Comparison of ENCODE assay signal across 2 cellular contexts in genomic region chr1:182110635-182111034, GRCh38.
TF ChIP-seq lines count a peak whose summit lies in the region.

No MANE protein-coding gene starts in this region.

TF ChIP-seq in Ishikawa, 13 proteins besides CTCF, POLR2A, EP300 and RAD21 (continued from another document):
- TF ChIP-seq TAF1 (IDR thresholded peaks at IDR 0.05; ENCODE audit: low read depth), result no peak

TF ChIP-seq in WTC11, 78 proteins besides CTCF, POLR2A, EP300 and RAD21 (continued from another document):
- TF ChIP-seq HMGA2 (CRISPR knock-in tag; IDR thresholded peaks at IDR 0.05), result no peak
- TF ChIP-seq, protein P1, sequence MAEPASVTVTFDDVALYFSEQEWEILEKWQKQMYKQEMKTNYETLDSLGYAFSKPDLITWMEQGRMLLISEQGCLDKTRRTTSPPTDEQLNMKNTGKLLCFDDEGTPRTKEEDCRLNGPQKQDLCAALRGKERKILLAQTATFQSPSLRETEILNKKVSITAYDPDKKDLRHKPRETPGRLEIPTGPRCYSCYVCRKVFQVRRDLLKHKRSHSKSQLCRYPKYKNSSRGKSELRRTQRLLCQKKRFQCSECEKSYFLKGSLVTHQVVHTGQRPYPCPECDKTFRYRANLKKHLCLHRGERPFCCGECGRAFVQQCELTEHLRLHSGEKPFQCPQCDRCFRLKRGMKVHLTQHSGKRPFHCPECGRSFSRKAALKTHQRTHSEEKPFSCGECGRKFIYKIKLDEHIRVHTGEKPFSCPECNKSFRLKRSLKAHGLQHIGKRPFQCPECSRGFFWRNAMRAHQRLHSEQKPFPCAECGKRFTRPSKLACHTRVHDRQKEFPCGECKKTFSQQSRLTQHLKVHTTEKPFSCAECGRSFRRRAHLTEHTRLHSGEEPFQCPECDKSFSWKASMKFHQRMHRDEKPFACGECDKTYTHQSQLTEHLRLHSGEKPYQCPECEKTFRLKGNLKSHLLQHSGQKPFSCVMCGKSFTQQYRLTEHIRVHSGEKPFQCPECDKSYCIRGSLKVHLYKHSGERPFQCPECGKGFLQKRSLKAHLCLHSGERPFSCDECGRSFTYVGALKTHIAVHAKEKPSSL (CRISPR knock-in tag; conservative IDR thresholded peaks at IDR 0.05), result no peak
- TF ChIP-seq PRDM15 (CRISPR knock-in tag; IDR thresholded peaks at IDR 0.05), result no peak
- TF ChIP-seq, protein P2, sequence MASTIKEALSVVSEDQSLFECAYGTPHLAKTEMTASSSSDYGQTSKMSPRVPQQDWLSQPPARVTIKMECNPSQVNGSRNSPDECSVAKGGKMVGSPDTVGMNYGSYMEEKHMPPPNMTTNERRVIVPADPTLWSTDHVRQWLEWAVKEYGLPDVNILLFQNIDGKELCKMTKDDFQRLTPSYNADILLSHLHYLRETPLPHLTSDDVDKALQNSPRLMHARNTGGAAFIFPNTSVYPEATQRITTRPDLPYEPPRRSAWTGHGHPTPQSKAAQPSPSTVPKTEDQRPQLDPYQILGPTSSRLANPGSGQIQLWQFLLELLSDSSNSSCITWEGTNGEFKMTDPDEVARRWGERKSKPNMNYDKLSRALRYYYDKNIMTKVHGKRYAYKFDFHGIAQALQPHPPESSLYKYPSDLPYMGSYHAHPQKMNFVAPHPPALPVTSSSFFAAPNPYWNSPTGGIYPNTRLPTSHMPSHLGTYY (CRISPR knock-in tag; IDR thresholded peaks at IDR 0.05), result no peak
- TF ChIP-seq JAZF1 (CRISPR knock-in tag; IDR thresholded peaks at IDR 0.05), result no peak
- no peak for TF ChIP-seq CREM (CRISPR knock-in tag; IDR thresholded peaks at IDR 0.05)
- TF ChIP-seq, protein P3, sequence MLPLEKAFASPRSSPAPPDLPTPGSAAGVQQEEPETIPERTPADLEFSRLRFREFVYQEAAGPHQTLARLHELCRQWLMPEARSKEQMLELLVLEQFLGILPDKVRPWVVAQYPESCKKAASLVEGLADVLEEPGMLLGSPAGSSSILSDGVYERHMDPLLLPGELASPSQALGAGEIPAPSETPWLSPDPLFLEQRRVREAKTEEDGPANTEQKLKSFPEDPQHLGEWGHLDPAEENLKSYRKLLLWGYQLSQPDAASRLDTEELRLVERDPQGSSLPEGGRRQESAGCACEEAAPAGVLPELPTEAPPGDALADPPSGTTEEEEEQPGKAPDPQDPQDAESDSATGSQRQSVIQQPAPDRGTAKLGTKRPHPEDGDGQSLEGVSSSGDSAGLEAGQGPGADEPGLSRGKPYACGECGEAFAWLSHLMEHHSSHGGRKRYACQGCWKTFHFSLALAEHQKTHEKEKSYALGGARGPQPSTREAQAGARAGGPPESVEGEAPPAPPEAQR (CRISPR knock-in tag; IDR thresholded peaks at IDR 0.05), result no peak
TF ChIP-seq in WTC11: peak in this region for 0.
